8 cellular contexts compared by ENCODE assay signal in the genomic region with DNA sequence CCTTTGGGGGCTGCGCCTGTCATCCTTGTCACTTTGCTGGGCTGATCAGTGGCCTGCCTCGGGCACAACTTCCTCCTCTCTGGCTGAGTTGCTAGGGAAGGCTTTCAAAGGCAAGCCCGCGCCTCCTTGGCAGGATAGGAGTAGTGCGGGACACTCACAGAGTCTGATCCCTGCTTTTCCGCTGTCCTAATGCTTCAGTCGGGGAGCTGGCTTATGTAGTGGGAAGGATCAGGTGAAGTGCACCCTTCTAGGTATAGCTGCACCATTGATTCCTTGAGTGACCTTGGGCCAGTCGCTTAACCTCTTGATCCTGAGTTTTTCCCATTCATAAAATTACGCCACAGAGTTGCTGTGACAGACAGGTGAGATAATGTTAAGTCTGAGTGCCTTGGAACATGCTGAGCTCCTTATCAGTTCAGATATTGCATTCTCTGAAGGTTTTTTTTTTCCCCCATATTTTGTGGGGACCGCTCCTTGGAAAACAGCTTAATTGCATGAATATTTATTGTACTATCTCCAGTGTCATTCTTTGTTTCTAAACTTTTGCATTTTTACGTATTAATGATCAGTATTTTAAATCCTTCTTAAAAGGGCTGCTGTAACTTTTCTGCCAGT. TPM values are rescaled to one million over a fixed set of nuclear protein-coding genes. Genes with fewer than 3 reads are reported as not detected.
DNase-seq lines count a peak whose midpoint lies in the region; ATAC-seq and TF ChIP-seq lines count a peak whose summit lies in the region.

No MANE protein-coding gene starts in this region.

- H3K4me2 ChIP-seq in DND-41 (ENCODE audit: insufficient read depth, low read length): peak overlapping the region; percentile 89

- H3K9me3 ChIP-seq in DND-41 (ENCODE audit: insufficient read depth, low read length, severe bottlenecking) (no peaks in the 10 kb centered on the region), iPS-18a (ENCODE audit: control insufficient read depth, low read depth, low read length) (no peaks in the 10 kb centered on the region), spleen (no peaks in the 10 kb centered on the region)

- H3K4me3 ChIP-seq in DND-41 (ENCODE audit: low read depth in 1 of 2, low read length in 2 of 2): peak overlapping the region; percentile 63 to 81
- H3K4me3 ChIP-seq in iPS-18a (ENCODE audit: low read length): peak overlapping the region; percentile 87
- peak overlapping the region; percentile 81 to 99 (median 94) for H3K4me3 ChIP-seq in spleen

- H3K27ac ChIP-seq in DND-41 (ENCODE audit: low read length) (peak overlapping the region; percentile 95), adipose tissue (ENCODE audit: low read depth, low read length) (peak overlapping the region; percentile 71), iPS-18a (ENCODE audit: low read length) (peak overlapping the region; percentile 2), spleen (peak overlapping the region; percentile 84 to 94 (median 91))

- DNase-seq in DND-41 (peak; percentile 51), NAMALWA (ENCODE audit: low spot score) (peak; percentile 48), spleen (no peak)
- no peak for DNase-seq in stimulated activated CD4-positive, alpha-beta T cell treated with anti-CD3 and anti-CD28 coated beads, Interleukin-4, amount 100 ng/mL, for 24 hours

- no peak for TF ChIP-seq POLR2A in spleen (IDR thresholded peaks at IDR 0.05)

- H2AFZ ChIP-seq in DND-41 (ENCODE audit: low read depth, low read length): peak overlapping the region; percentile 95; the same call in 1 of the 2 replicates

- H3K4me1 ChIP-seq in DND-41 (ENCODE audit: insufficient read depth, low read length) (peaks cover 41% of the 10 kb centered on the region), iPS-18a (ENCODE audit: control insufficient read depth, low read depth, low read length) (peaks cover 20% of the 10 kb centered on the region), spleen (peaks cover 21 to 61% (median 43%) of the 10 kb centered on the region in 6 donors)

- peaks cover 45% of the 10 kb centered on the region for H4K20me1 ChIP-seq in DND-41 (ENCODE audit: insufficient read depth, low read length)

- ATAC-seq in DND-41 (ENCODE audit: insufficient read depth, low read depth) (peak; percentile 38), GM21717 (IDR thresholded peaks at IDR 0.05; ENCODE audit: unreplicated experiment) (peak; percentile 14), GM21825 (IDR thresholded peaks at IDR 0.05; ENCODE audit: unreplicated experiment) (no peak)

- WGBS in adipose tissue, 3 donors: 3 to 10% (median 9%) methylated on average over 11 of the region's 11 CpGs
- WGBS in spleen, 5 donors: 9 to 16% (median 11%) methylated on average over 10 to 11 of the region's 11 CpGs

- H3K79me2 ChIP-seq in DND-41 (ENCODE audit: insufficient read depth, low read length): peaks cover 60% of the 10 kb centered on the region

- H3K36me3 ChIP-seq in DND-41 (ENCODE audit: insufficient read depth, low read length) (peaks cover 40% of the 10 kb centered on the region), iPS-18a (ENCODE audit: control insufficient read depth, low read depth, low read length) (peaks cover 14% of the 10 kb centered on the region), spleen (peaks cover 0 to 24% (median 3%) of the 10 kb centered on the region in 6 donors)

- TF ChIP-seq CTCF in DND-41 (IDR thresholded peaks at IDR 0.05; ENCODE audit: borderline replicate concordance, extremely low read depth, low read length, poor library complexity, severe bottlenecking): peak; percentile 5
- peak in 1 of 11 experiments; percentile 0 for TF ChIP-seq CTCF in spleen (IDR thresholded peaks at IDR 0.05 in 8 of 11, conservative IDR thresholded peaks at IDR 0.05 in 3 of 11)

- intact Hi-C loops in spleen (cut with DNase I; ENCODE audit: low total_unique reads): no loop called here

- H3K27me3 ChIP-seq in DND-41 (ENCODE audit: insufficient read depth, low read length, poor library complexity) (no peaks in the 10 kb centered on the region), iPS-18a (ENCODE audit: control insufficient read depth, insufficient read depth, low read length) (no peaks in the 10 kb centered on the region), spleen (replicated peaks in 1 of 7) (no peaks in the 10 kb centered on the region)

- peak overlapping the region; percentile 98 for H3K9ac ChIP-seq in DND-41 (ENCODE audit: low read depth, low read length)
- peak overlapping the region; percentile 99 for H3K9ac ChIP-seq in iPS-18a (ENCODE audit: low read length)

RNA-seq across cellular contexts. Expression of a gene that starts 0.9 kb away (rescaled TPM):
- polyA plus RNA-seq in adipose tissue: 10 to 100 TPM; 21.0 to 45.3 (median 43.1) TPM
- total RNA-seq in spleen: 100 to 1,000 TPM in 1 of 7 donors, 10 to 100 TPM in 6; 53.9 to 104 (median 67.7) TPM
- 10 to 100 TPM; 12.8 to 20.0 (median 17.9) TPM for polyA plus RNA-seq in spleen

Comparison
In these comparisons a context has a peak if more than half of its experiments do, and no peak if none do; other contexts are left out.
1. DNase-seq: peak in DND-41 (single experiment) and NAMALWA (single experiment); none in spleen (single experiment) and stimulated activated CD4-positive, alpha-beta T cell treated with anti-CD3 and anti-CD28 coated beads, Interleukin-4, amount 100 ng/mL, for 24 hours (single experiment).
2. H3K27ac ChIP-seq: peak in every context shown above with its lines; median percentile 95 in DND-41; 91 in spleen; 71 in adipose tissue; 2 in iPS-18a.
3. Peak in every context shown above with its lines, with median percentiles within 50 percentile points of each other: H3K4me3 ChIP-seq.